11 cellular contexts compared by ENCODE assay signal in the genomic region with DNA sequence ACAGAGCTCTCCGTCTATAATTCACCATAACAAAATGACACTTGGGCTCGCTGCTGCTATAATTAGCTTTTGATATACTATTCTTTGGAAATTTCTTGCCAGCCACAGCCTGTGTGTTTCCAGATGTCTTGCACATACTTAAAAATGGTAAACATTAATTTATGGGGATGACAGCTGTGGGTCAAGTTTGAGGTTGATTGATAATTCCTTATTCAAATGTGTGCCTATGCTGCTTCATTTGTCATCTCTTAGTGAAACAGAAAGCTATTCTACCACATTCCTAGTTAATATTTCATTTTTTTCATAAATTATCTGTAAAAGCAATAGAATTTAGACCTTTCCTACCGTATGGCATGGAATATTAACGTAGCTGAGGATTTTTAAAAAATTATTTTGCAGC.
"Had no signal": no experiment of that assay in that cellular context is flagged by ENCODE, and none has a peak within 500 bp of the region (broad histone marks: within the 10 kb centered on the region; RNA-seq: fewer than 3 reads in every experiment).

No MANE protein-coding gene starts in this region.

- DNase-seq: activated CD4-positive, alpha-beta T cell treated with anti-CD3 and anti-CD28 coated beads, Interleukin-2, amount 50 U/mL, for 1 hour; activated naive CD4-positive, alpha-beta T cell treated with anti-CD3 and anti-CD28 coated beads, Interleukin-2, amount 10 ng/mL, durations not matched to agents 7 days and 5 days; activated T-cell treated with anti-CD3 and anti-CD28 coated beads for 4 hours; esophagus squamous epithelium; foreskin fibroblast; glutamatergic neuron; naive B cell; retina; stimulated activated CD4-positive, alpha-beta T cell treated with anti-CD3 and anti-CD28 coated beads, Interleukin-4, amount 100 ng/mL, for 1 hour; stimulated activated naive CD8-positive, alpha-beta T cell treated with anti-CD3 and anti-CD28 coated beads, Interleukin-15, amount 100 ng/mL, for 72 hours had no signal

- ATAC-seq: activated T-helper 17 cell treated with anti-CD3 and anti-CD28 coated beads, Interleukin-2, amount 50 U/mL, for 72 hours; stimulated activated naive CD8-positive, alpha-beta T cell treated with anti-CD3 and anti-CD28 coated beads, Interleukin-15, amount 100 ng/mL, for 72 hours had no signal
